15 cellular contexts compared by ENCODE assay signal in genomic region chr5:18742830-18743229, GRCh38.
"Had no signal": no experiment of that assay in that cellular context is flagged by ENCODE, and none has a peak within 500 bp of the region (broad histone marks: within the 10 kb centered on the region; RNA-seq: fewer than 3 reads in every experiment).

No MANE protein-coding gene starts in this region.

- H3K4me1 ChIP-seq: psoas muscle, testis, upper lobe of right lung had no signal

- H3K4me3 ChIP-seq: mucosa of descending colon, psoas muscle, testis, upper lobe of right lung had no signal

- H3K27ac ChIP-seq: psoas muscle, testis, upper lobe of right lung had no signal

- H3K27me3 Mint-ChIP-seq: activated CD4-positive, alpha-beta T cell treated with anti-CD3 and anti-CD28 coated beads, Interleukin-2, amount 10 ng/mL, durations not matched to agents 7 days and 5 days had no signal

- H3K27me3 ChIP-seq: testis, upper lobe of right lung had no signal

- H3K4me3 Mint-ChIP-seq: activated CD4-positive, alpha-beta T cell treated with anti-CD3 and anti-CD28 coated beads, Interleukin-2, amount 10 ng/mL, durations not matched to agents 7 days and 5 days had no signal

- H3K36me3 ChIP-seq: upper lobe of right lung had no signal

- ATAC-seq: left lobe of liver; mucosa of descending colon; psoas muscle; sciatic nerve; SK-N-SH treated with all-trans-retinoic acid at 6 μM for 48 hours; stimulated activated naive CD8-positive, alpha-beta T cell treated with anti-CD3 and anti-CD28 coated beads, Interleukin-15, Interleukin-2, amounts not matched to agents 100 U/mL and 50 U/mL, for 24 hours; upper lobe of right lung had no signal

- H3K9me3 ChIP-seq: mucosa of descending colon, psoas muscle, testis, upper lobe of right lung had no signal

- DNase-seq: activated CD4-positive, alpha-beta T cell treated with anti-CD3 and anti-CD28 coated beads, Interleukin-2, amount 10 ng/mL, durations not matched to agents 7 days and 5 days; activated gamma-delta T cell; activated T-cell treated with anti-CD3 and anti-CD28 coated beads, Interleukin-2, amount 50 U/mL, for 1 hour; foreskin melanocyte; head of caudate nucleus; mammary epithelial cell; mucosa of descending colon; psoas muscle; stimulated activated CD4-positive, alpha-beta T cell treated with anti-CD3 and anti-CD28 coated beads, Interleukin-2, amount 100 ng/mL, for 24 hours; stimulated activated naive CD8-positive, alpha-beta T cell treated with anti-CD3 and anti-CD28 coated beads, Interleukin-15, Interleukin-2, amounts not matched to agents 100 U/mL and 50 U/mL, for 24 hours; testis; upper lobe of right lung had no signal
